Comparison of ENCODE assay signal across 37 cellular contexts in genomic region chr4:102027961-102028360, GRCh38.
"Had no signal": no experiment of that assay in that cellular context is flagged by ENCODE, and none has a peak within 500 bp of the region (broad histone marks: within the 10 kb centered on the region; RNA-seq: fewer than 3 reads in every experiment).

No MANE protein-coding gene starts in this region.

- H3K36me3 ChIP-seq: adrenal gland, ascending aorta, brain microvascular endothelial cell, breast epithelium, cardiac muscle cell had no signal

- DNase-seq: activated effector memory CD4-positive, alpha-beta T cell treated with anti-CD3 and anti-CD28 coated beads, Interleukin-2, amount 50 U/mL, for 16 hours; activated effector memory CD4-positive, alpha-beta T cell treated with Interleukin-2 at 50 U/mL for 16 hours; activated gamma-delta T cell; activated gamma-delta T cell treated with Interleukin-2 at 50 U/mL for 16 hours; activated naive CD4-positive, alpha-beta T cell; activated naive CD4-positive, alpha-beta T cell treated with anti-CD3 and anti-CD28 coated beads for 36 hours; activated naive CD4-positive, alpha-beta T cell treated with anti-CD3 and anti-CD28 coated beads, Interleukin-2, amount 10 ng/mL, durations not matched to agents 7 days and 5 days; activated naive CD4-positive, alpha-beta T cell treated with anti-CD3 and anti-CD28 coated beads, Interleukin-2, amount 50 U/mL, for 16 hours; activated naive CD4-positive, alpha-beta T cell treated with Interleukin-2 at 50 U/mL for 16 hours; activated naive CD8-positive, alpha-beta T cell treated with anti-CD3 and anti-CD28 coated beads for 36 hours; activated naive CD8-positive, alpha-beta T cell treated with anti-CD3 and anti-CD28 coated beads, Interleukin-2, amount 10 ng/mL, durations not matched to agents 7 days and 5 days; activated naive CD8-positive, alpha-beta T cell treated with anti-CD3 and anti-CD28 coated beads, Interleukin-2, amount 50 U/mL, for 24 hours; activated T-cell treated with anti-CD3 and anti-CD28 coated beads, Interleukin-2, amount 50 U/mL, for 1 hour; activated T-cell treated with anti-CD3 and anti-CD28 coated beads, Interleukin-2, amount 50 U/mL, for 24 hours; activated T-cell treated with anti-CD3 and anti-CD28 coated beads, Interleukin-2, amount 50 U/mL, for 4 hours; activated T-cell treated with anti-CD3 and anti-CD28 coated beads, Interleukin-2, amount 50 U/mL, for 48 hours; activated T-cell treated with anti-CD3 and anti-CD28 coated beads, Interleukin-2, amount 50 U/mL, for 72 hours; adrenal gland; amniotic stem cell; amygdala; anterior cingulate cortex; aorta; body of pancreas; brain microvascular endothelial cell; central memory CD4-positive, alpha-beta T cell; cerebellar nuclear complex had no signal

- H3K4me1 Mint-ChIP-seq: activated naive CD4-positive, alpha-beta T cell treated with anti-CD3 and anti-CD28 coated beads, Interleukin-2, amount 10 ng/mL, durations not matched to agents 7 days and 5 days; activated naive CD4-positive, alpha-beta T cell treated with anti-CD3 and anti-CD28 coated beads, Interleukin-2, amount 50 U/mL, for 24 hours; activated naive CD8-positive, alpha-beta T cell treated with anti-CD3 and anti-CD28 coated beads for 36 hours; activated naive CD8-positive, alpha-beta T cell treated with anti-CD3 and anti-CD28 coated beads, Interleukin-2, amount 10 ng/mL, durations not matched to agents 7 days and 5 days; activated naive CD8-positive, alpha-beta T cell treated with anti-CD3 and anti-CD28 coated beads, Interleukin-2, amount 50 U/mL, for 24 hours; activated T-helper 17 cell treated with anti-CD3 and anti-CD28 coated beads, Interleukin-2, amount 50 U/mL, for 72 hours; brain; central memory CD8-positive, alpha-beta T cell had no signal

- H3K9me3 ChIP-seq: adrenal gland, ascending aorta, body of pancreas, breast epithelium had no signal

- H3K27ac ChIP-seq: adrenal gland, ascending aorta, body of pancreas, brain microvascular endothelial cell, breast epithelium, cardiac muscle cell had no signal

- H3K9me3 Mint-ChIP-seq: activated naive CD4-positive, alpha-beta T cell treated with anti-CD3 and anti-CD28 coated beads for 36 hours; activated naive CD4-positive, alpha-beta T cell treated with anti-CD3 and anti-CD28 coated beads, Interleukin-2, amount 50 U/mL, for 24 hours; activated naive CD8-positive, alpha-beta T cell treated with anti-CD3 and anti-CD28 coated beads, Interleukin-2, amount 10 ng/mL, durations not matched to agents 7 days and 5 days; activated naive CD8-positive, alpha-beta T cell treated with anti-CD3 and anti-CD28 coated beads, Interleukin-2, amount 50 U/mL, for 24 hours; activated T-cell treated with anti-CD3 and anti-CD28 coated beads, Interleukin-2, amount 50 U/mL, for 24 hours; activated T-cell treated with anti-CD3 and anti-CD28 coated beads, Interleukin-2, amount 50 U/mL, for 4 hours; activated T-cell treated with anti-CD3 and anti-CD28 coated beads, Interleukin-2, amount 50 U/mL, for 72 hours; activated T-helper 2 cell treated with anti-CD3 and anti-CD28 coated beads, Interferon-gamma antibody, Interleukin-2, Interleukin-4, amounts not matched to agents 10 μg/mL and 5 μg/mL and 100 μg/mL, durations not matched to agents 14 hours and 24 hours and 36 hours; central memory CD8-positive, alpha-beta T cell had no signal

- H3K4me1 ChIP-seq: adrenal gland, ascending aorta, body of pancreas, breast epithelium had no signal

- H3K27me3 ChIP-seq: adrenal gland, ascending aorta, body of pancreas, brain microvascular endothelial cell, breast epithelium, cardiac muscle cell had no signal

- H3K27me3 Mint-ChIP-seq: activated naive CD4-positive, alpha-beta T cell treated with anti-CD3 and anti-CD28 coated beads, Interleukin-2, amount 10 ng/mL, durations not matched to agents 7 days and 5 days; activated naive CD8-positive, alpha-beta T cell; brain; central memory CD8-positive, alpha-beta T cell had no signal

- H3K27ac Mint-ChIP-seq: activated naive CD4-positive, alpha-beta T cell treated with anti-CD3 and anti-CD28 coated beads for 36 hours; activated naive CD4-positive, alpha-beta T cell treated with anti-CD3 and anti-CD28 coated beads, Interleukin-2, amount 10 ng/mL, durations not matched to agents 7 days and 5 days; activated naive CD4-positive, alpha-beta T cell treated with anti-CD3 and anti-CD28 coated beads, Interleukin-2, amount 50 U/mL, for 24 hours; activated naive CD4-positive, alpha-beta T cell treated with anti-CD3 and anti-CD28 coated beads, Interleukin-2, amount 50 U/mL, for 72 hours; activated naive CD8-positive, alpha-beta T cell; activated naive CD8-positive, alpha-beta T cell treated with anti-CD3 and anti-CD28 coated beads for 36 hours; activated naive CD8-positive, alpha-beta T cell treated with anti-CD3 and anti-CD28 coated beads, Interleukin-2, amount 10 ng/mL, durations not matched to agents 7 days and 5 days; activated naive CD8-positive, alpha-beta T cell treated with anti-CD3 and anti-CD28 coated beads, Interleukin-2, amount 50 U/mL, for 24 hours; activated T-cell treated with anti-CD3 and anti-CD28 coated beads, Interleukin-2, amount 50 U/mL, for 24 hours; activated T-cell treated with anti-CD3 and anti-CD28 coated beads, Interleukin-2, amount 50 U/mL, for 72 hours; activated T-helper 1 cell treated with anti-CD3 and anti-CD28 coated beads, Interleukin-12 subunit alpha, Interleukin-12 subunit beta, Interleukin-2, Interleukin-4 antibody, amounts not matched to agents 30 ng/mL and 10 ng/mL and 1 ng/mL, durations not matched to agents 14 hours and 24 hours and 36 hours; activated T-helper 17 cell treated with anti-CD3 and anti-CD28 coated beads, Interleukin-2, amount 50 U/mL, for 72 hours; activated T-helper 2 cell treated with anti-CD3 and anti-CD28 coated beads, Interferon-gamma antibody, Interleukin-2, Interleukin-4, amounts not matched to agents 10 μg/mL and 5 μg/mL and 100 μg/mL, durations not matched to agents 14 hours and 24 hours and 36 hours; brain had no signal

- ATAC-seq: activated naive CD4-positive, alpha-beta T cell treated with anti-CD3 and anti-CD28 coated beads, Interleukin-2, amount 50 U/mL, for 72 hours; activated naive CD8-positive, alpha-beta T cell treated with anti-CD3 and anti-CD28 coated beads, Interleukin-2, amount 50 U/mL, for 24 hours; activated T-cell treated with anti-CD3 and anti-CD28 coated beads, Interleukin-2, amount 50 U/mL, for 4 hours; activated T-cell treated with anti-CD3 and anti-CD28 coated beads, Interleukin-2, amount 50 U/mL, for 72 hours; activated T-helper 17 cell treated with anti-CD3 and anti-CD28 coated beads, Interleukin-2, amount 50 U/mL, for 72 hours; body of pancreas had no signal

- H3K4me3 ChIP-seq: adrenal gland, ascending aorta, body of pancreas, breast epithelium, cardiac muscle cell had no signal

- H3K4me3 Mint-ChIP-seq: activated naive CD4-positive, alpha-beta T cell treated with anti-CD3 and anti-CD28 coated beads for 36 hours; activated naive CD4-positive, alpha-beta T cell treated with anti-CD3 and anti-CD28 coated beads, Interleukin-2, amount 10 ng/mL, durations not matched to agents 7 days and 5 days; activated naive CD4-positive, alpha-beta T cell treated with anti-CD3 and anti-CD28 coated beads, Interleukin-2, amount 50 U/mL, for 24 hours; activated naive CD8-positive, alpha-beta T cell; activated naive CD8-positive, alpha-beta T cell treated with anti-CD3 and anti-CD28 coated beads for 36 hours; activated naive CD8-positive, alpha-beta T cell treated with anti-CD3 and anti-CD28 coated beads, Interleukin-2, amount 10 ng/mL, durations not matched to agents 7 days and 5 days; activated naive CD8-positive, alpha-beta T cell treated with anti-CD3 and anti-CD28 coated beads, Interleukin-2, amount 50 U/mL, for 24 hours; activated T-cell treated with anti-CD3 and anti-CD28 coated beads, Interleukin-2, amount 50 U/mL, for 24 hours; activated T-cell treated with anti-CD3 and anti-CD28 coated beads, Interleukin-2, amount 50 U/mL, for 4 hours; activated T-cell treated with anti-CD3 and anti-CD28 coated beads, Interleukin-2, amount 50 U/mL, for 72 hours; activated T-helper 1 cell treated with anti-CD3 and anti-CD28 coated beads, Interleukin-12 subunit alpha, Interleukin-12 subunit beta, Interleukin-2, Interleukin-4 antibody, amounts not matched to agents 30 ng/mL and 10 ng/mL and 1 ng/mL, durations not matched to agents 14 hours and 24 hours and 36 hours; activated T-helper 17 cell treated with anti-CD3 and anti-CD28 coated beads, Interleukin-2, amount 50 U/mL, for 72 hours; brain; central memory CD8-positive, alpha-beta T cell had no signal
